ENCODE assay signal across 14 cellular contexts in the genomic region with DNA sequence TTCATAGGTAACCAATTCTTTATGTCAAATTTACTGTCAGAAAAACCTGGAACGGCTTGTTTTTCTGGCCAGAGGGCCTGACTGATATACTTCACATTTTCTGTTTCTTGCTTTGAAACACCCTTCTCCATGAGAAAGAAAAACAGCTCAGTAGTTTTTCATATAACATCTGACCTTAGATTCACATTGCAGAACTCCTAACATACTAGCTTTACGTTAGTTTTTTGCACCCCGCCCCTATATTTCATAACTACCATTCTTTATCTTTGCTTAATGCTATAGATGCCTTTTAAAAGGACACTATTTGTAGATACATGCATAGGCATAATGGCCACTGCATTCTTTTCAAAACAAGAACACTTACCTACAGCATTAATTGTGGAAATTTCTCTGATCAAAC.
DNase-seq lines count a peak whose midpoint lies in the region; ATAC-seq and TF ChIP-seq lines count a peak whose summit lies in the region.
"Had no signal": no experiment of that assay in that cellular context is flagged by ENCODE, and none has a peak within 500 bp of the region (broad histone marks: within the 10 kb centered on the region; RNA-seq: fewer than 3 reads in every experiment).

No MANE protein-coding gene starts in this region.

- H3K27me3 ChIP-seq in PC-9 (ENCODE audit: insufficient read depth, low read depth) (no peaks in the 10 kb centered on the region), neuronal stem cell (ENCODE audit: control insufficient read depth in 3 of 3, insufficient read depth in 3 of 3, low read depth in 1 of 3, low read length in 3 of 3) (peaks cover 0 to 6% (median 0%) of the 10 kb centered on the region in 3 experiments), thyroid gland (no peaks in the 10 kb centered on the region)
- H3K27me3 ChIP-seq: BE2C had no signal

- H3K4me3 ChIP-seq in PC-9 = no peak overlapping the region
- H3K4me3 ChIP-seq in neuronal stem cell (ENCODE audit: low read length in 2 of 2) = no peak overlapping the region
- no peak overlapping the region for H3K4me3 ChIP-seq in thyroid gland (replicated peaks in 1 of 3)

- CTCF ChIA-PET in PC-9 (lab: Charles Lee) = no interaction called here

- H3K4me1 Mint-ChIP-seq in mesothelial cell of epicardium = peaks cover 73% of the 10 kb centered on the region
- H3K4me1 Mint-ChIP-seq: CD4-positive, CD25-positive, alpha-beta regulatory T cell had no signal

- intact Hi-C loops in PC-9 (cut with micrococcal nuclease; ENCODE audit: unreplicated experiment) = no loop called here
- intact Hi-C loops in thyroid gland (cut with DNase I) = no loop called here

- WGBS in neuronal stem cell (ENCODE audit: extremely low coverage in 2 of 2, insufficient read length in 2 of 2, insufficient replicate concordance in 1 of 2), 2 donors = no CpG with 5 or more reads among the region's 3 CpGs
- 68 to 89% methylated on average over 3 of the region's 3 CpGs for WGBS in thyroid gland, 2 donors

- H4K91ac ChIP-seq in neuronal stem cell (ENCODE audit: low read depth, low read length, poor library complexity) = no peak overlapping the region

- H2BK5ac ChIP-seq in neuronal stem cell (ENCODE audit: low read length) = no peak overlapping the region

- no peak overlapping the region for H2BK120ac ChIP-seq in neuronal stem cell (ENCODE audit: low read depth, low read length)

- H3K4me2 ChIP-seq in PC-9 (0 out of 2 replicates have a peak overlapping the region, but pooled peaks have one; percentile 7), neuronal stem cell (ENCODE audit: insufficient read depth, low read length, poor library complexity, severe bottlenecking) (no peak overlapping the region)

- no peaks in the 10 kb centered on the region for H3K79me2 ChIP-seq in PC-9 (ENCODE audit: low read depth)

- H3K27me3 Mint-ChIP-seq in mesothelial cell of epicardium (ENCODE audit: low read depth) = no peaks in the 10 kb centered on the region

- H3K9me3 ChIP-seq in PC-9 (ENCODE audit: insufficient read depth, low read depth) = peaks cover 3% of the 10 kb centered on the region; the same call in 1 of the 2 replicates
- no peaks in the 10 kb centered on the region for H3K9me3 ChIP-seq in neuronal stem cell (replicated peaks in 1 of 2; ENCODE audit: control insufficient read depth in 2 of 2, insufficient read depth in 1 of 2, low read depth in 1 of 2, low read length in 2 of 2)
- H3K9me3 ChIP-seq in thyroid gland = no peaks in the 10 kb centered on the region
- H3K9me3 ChIP-seq: BE2C, Caco-2 had no signal

- no peaks in the 10 kb centered on the region for H3K36me3 Mint-ChIP-seq in mesothelial cell of epicardium
- H3K36me3 Mint-ChIP-seq: CD4-positive, CD25-positive, alpha-beta regulatory T cell had no signal

- TF ChIP-seq CTCF in PC-9 (conservative IDR thresholded peaks at IDR 0.05) (no peak), mesothelial cell of epicardium (IDR thresholded peaks at IDR 0.05; ENCODE audit: unreplicated experiment) (no peak), thyroid gland (IDR thresholded peaks at IDR 0.05) (no peak)

- H2AFZ ChIP-seq in PC-9 (no peak overlapping the region), neuronal stem cell (ENCODE audit: low read length) (peak overlapping the region; percentile 53)

- H2AK5ac ChIP-seq in neuronal stem cell (ENCODE audit: low read depth, low read length) = no peak overlapping the region

- POLR2A ChIA-PET in PC-9 (lab: Charles Lee; ENCODE audit: unreplicated experiment) = interaction anchor here (0.6 kb wide), 2 partner anchors 9 kb away, joined by 3 to 4 read pairs; no protein-coding TSS in a partner anchor

- H3K79me1 ChIP-seq in neuronal stem cell (ENCODE audit: low read depth, low read length) = no peaks in the 10 kb centered on the region

- no TSS peak for BruUV-seq in PC-9 (replicated peaks; lab: Mats Ljungman, UMichigan)

- ATAC-seq in GM19463 (IDR thresholded peaks at IDR 0.05; ENCODE audit: unreplicated experiment) = no peak

- TF ChIP-seq POLR2A in thyroid gland (IDR thresholded peaks at IDR 0.05) = no peak

- peak overlapping the region; percentile 88 for H3K27ac Mint-ChIP-seq in mesothelial cell of epicardium
- H3K27ac Mint-ChIP-seq: CD4-positive, CD25-positive, alpha-beta regulatory T cell; H9 had no signal

- peaks cover 29% of the 10 kb centered on the region for H3F3A ChIP-seq in PC-9 (ENCODE audit: insufficient read depth, low read depth)

- H3K9me3 Mint-ChIP-seq in mesothelial cell of epicardium = peaks cover 9% of the 10 kb centered on the region

- H3K4me3 Mint-ChIP-seq in mesothelial cell of epicardium = no peak overlapping the region
- H3K4me3 Mint-ChIP-seq: CD4-positive, CD25-positive, alpha-beta regulatory T cell; H9 had no signal

- H3K9me2 ChIP-seq in PC-9 (ENCODE audit: insufficient read depth) = no peaks in the 10 kb centered on the region

- no peak overlapping the region for H3K27ac ChIP-seq in PC-9
- no peak overlapping the region for H3K27ac ChIP-seq in neuronal stem cell (replicated peaks; ENCODE audit: low read length)
- H3K27ac ChIP-seq in thyroid gland = no peak overlapping the region

- H4K20me1 ChIP-seq in PC-9 (ENCODE audit: insufficient read depth) = no peaks in the 10 kb centered on the region

- H3K4ac ChIP-seq in neuronal stem cell (ENCODE audit: low read length) = no peak overlapping the region

- no peak overlapping the region for H3K9ac ChIP-seq in neuronal stem cell (ENCODE audit: low read depth, low read length, poor library complexity)

- H3K23ac ChIP-seq in neuronal stem cell (ENCODE audit: low read depth, low read length, poor library complexity) = no peak overlapping the region

- no peak overlapping the region for H2BK15ac ChIP-seq in neuronal stem cell (ENCODE audit: low read length)

- no peak overlapping the region for H3K14ac ChIP-seq in neuronal stem cell (ENCODE audit: low read length)

- DNase-seq in PC-9 (no peak), mesothelial cell of epicardium (ENCODE audit: low spot score in 2 of 2, unreplicated experiment in 2 of 2) (no peak), neuronal stem cell (ENCODE audit: low spot score) (no peak), midbrain (lab: John Stamatoyannopoulos, UW) (no peak), thyroid gland (no peak)
- DNase-seq in stimulated activated CD4-positive, alpha-beta T cell treated with anti-CD3 and anti-CD28 coated beads, Interleukin-12 subunit alpha, Interleukin-12 subunit beta, amount 100 ng/mL, for 4 hours = no peak
- DNase-seq: ACHN; BE2C; C1 segment of cervical spinal cord; Caco-2; CD4-positive, CD25-positive, alpha-beta regulatory T cell; GOT3; H9 had no signal

- H3K4me1 ChIP-seq in PC-9 (replicated peaks; ENCODE audit: insufficient read depth) (peaks cover 37% of the 10 kb centered on the region), neuronal stem cell (ENCODE audit: control insufficient read depth in 2 of 2, insufficient read depth in 1 of 2, low read depth in 1 of 2, low read length in 2 of 2) (no peaks in the 10 kb centered on the region), thyroid gland (peaks cover 19 to 35% of the 10 kb centered on the region in 2 donors)
- H3K4me1 ChIP-seq: BE2C had no signal

- H3K36me3 ChIP-seq in PC-9 (ENCODE audit: low read depth) = no peaks in the 10 kb centered on the region
- H3K36me3 ChIP-seq in neuronal stem cell (replicated peaks in 1 of 2; ENCODE audit: control insufficient read depth in 2 of 2, insufficient read depth in 2 of 2, low read length in 2 of 2) = no peaks in the 10 kb centered on the region
- H3K36me3 ChIP-seq in thyroid gland = no peaks in the 10 kb centered on the region
- H3K36me3 ChIP-seq: BE2C had no signal

- H2BK12ac ChIP-seq in neuronal stem cell (ENCODE audit: low read length) = no peak overlapping the region

- no peak overlapping the region for H4K8ac ChIP-seq in neuronal stem cell (ENCODE audit: low read depth, low read length)

- H3K18ac ChIP-seq in neuronal stem cell (ENCODE audit: low read length) = no peak overlapping the region
